Comparison of ENCODE assay signal across 12 cellular contexts in the genomic region with DNA sequence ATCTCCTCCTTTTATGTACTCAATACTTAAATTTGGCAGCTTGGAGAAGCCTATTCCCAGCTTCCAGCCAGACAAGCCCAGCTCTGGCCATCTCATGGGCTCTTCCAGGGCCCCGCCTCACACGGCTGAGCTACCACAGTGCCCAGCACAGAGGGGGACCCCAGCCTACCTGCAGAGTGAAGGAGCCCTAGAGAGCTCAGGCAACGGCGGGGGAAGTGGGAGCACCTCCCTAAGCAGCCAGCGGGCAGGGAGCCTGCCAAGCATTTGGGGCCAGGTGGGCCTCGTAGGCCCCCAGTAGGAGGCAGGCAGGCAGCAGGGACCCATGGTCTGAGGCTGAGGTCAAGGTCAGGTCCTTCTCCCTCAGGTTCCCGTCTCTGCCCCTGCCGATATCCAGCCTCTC. TPM values are rescaled to one million over a fixed set of nuclear protein-coding genes. Genes with fewer than 3 reads are reported as not detected.
A peak's percentile ranks its signal among the peaks of the same experiment; 100 is the strongest.
DNase-seq lines count a peak whose midpoint lies in the region; ATAC-seq and TF ChIP-seq lines count a peak whose summit lies in the region.
"Had no signal": no experiment of that assay in that cellular context is flagged by ENCODE, and none has a peak within 500 bp of the region (broad histone marks: within the 10 kb centered on the region; RNA-seq: fewer than 3 reads in every experiment).

No MANE protein-coding gene starts in this region.

- H3K36me3 ChIP-seq in mesendoderm (ENCODE audit: control insufficient read depth, insufficient read depth, low read length) (no peaks in the 10 kb centered on the region), stomach (no peaks in the 10 kb centered on the region), brain microvascular endothelial cell (replicated peaks) (no peaks in the 10 kb centered on the region)
- H3K36me3 ChIP-seq: neutrophil had no signal

- no peak overlapping the region for H3K27ac ChIP-seq in mesendoderm (ENCODE audit: low read depth, low read length)
- no peak overlapping the region for H3K27ac ChIP-seq in stomach
- H3K27ac ChIP-seq in brain microvascular endothelial cell, result no peak overlapping the region
- H3K27ac ChIP-seq: neutrophil had no signal

- peak overlapping the region; percentile 71 for H3K4me3 Mint-ChIP-seq in activated T-cell treated with anti-CD3 and anti-CD28 coated beads, Interleukin-2, amount 50 U/mL, for 24 hours
- peak overlapping the region; percentile 69 for H3K4me3 Mint-ChIP-seq in activated naive CD8-positive, alpha-beta T cell treated with anti-CD3 and anti-CD28 coated beads, Interleukin-2, amount 50 U/mL, for 24 hours

- H3K9me3 ChIP-seq in stomach, result no peaks in the 10 kb centered on the region
- H3K9me3 ChIP-seq: neutrophil had no signal

- H4K8ac ChIP-seq in mesendoderm (ENCODE audit: low read depth, low read length), result no peak overlapping the region

- no peak overlapping the region for H3K9ac ChIP-seq in mesendoderm (ENCODE audit: low read length)

- no peak for TF ChIP-seq POLR2A in stomach (IDR thresholded peaks at IDR 0.05)

- no peak overlapping the region for H2AK5ac ChIP-seq in mesendoderm (ENCODE audit: low read length)

- peaks cover 24% of the 10 kb centered on the region for H3K4me1 Mint-ChIP-seq in activated T-cell treated with anti-CD3 and anti-CD28 coated beads, Interleukin-2, amount 50 U/mL, for 24 hours (ENCODE audit: low read depth)
- H3K4me1 Mint-ChIP-seq in activated naive CD8-positive, alpha-beta T cell treated with anti-CD3 and anti-CD28 coated beads, Interleukin-2, amount 50 U/mL, for 24 hours, result peaks cover 8% of the 10 kb centered on the region

- H2BK15ac ChIP-seq in mesendoderm (replicated peaks; ENCODE audit: low read depth), result no peak overlapping the region

- H2BK120ac ChIP-seq in mesendoderm (ENCODE audit: low read depth, low read length), result no peak overlapping the region

- peak overlapping the region; percentile 93 for H3K56ac ChIP-seq in mesendoderm (ENCODE audit: low read length)

- peak overlapping the region; percentile 35 for H3K23ac ChIP-seq in mesendoderm (ENCODE audit: low read length)

- peaks cover 4% of the 10 kb centered on the region for H3K4me1 ChIP-seq in mesendoderm (ENCODE audit: control insufficient read depth, low read depth, low read length)
- H3K4me1 ChIP-seq in stomach, result peaks cover 6 to 33% (median 25%) of the 10 kb centered on the region in 4 donors

- H2BK5ac ChIP-seq in mesendoderm (ENCODE audit: low read length), result no peak overlapping the region

- no peak for TF ChIP-seq CTCF in stomach (IDR thresholded peaks at IDR 0.05)
- TF ChIP-seq CTCF in brain microvascular endothelial cell (IDR thresholded peaks at IDR 0.05; ENCODE audit: low read depth, low read length, missing control alignments), result no peak

- no peak overlapping the region for H3K18ac ChIP-seq in mesendoderm (ENCODE audit: low read length)

- H3K4me3 ChIP-seq in mesendoderm (ENCODE audit: low read length) (no peak overlapping the region), stomach (peak overlapping the region in 3 of 4 donors; percentile 45 to 51 (median 48)), brain microvascular endothelial cell (ENCODE audit: low read depth, low read length) (no peak overlapping the region)

- H3K4me2 ChIP-seq in mesendoderm (ENCODE audit: low read length), result no peak overlapping the region

- intact Hi-C loops in stomach (cut with DNase I; ENCODE audit: low total_unique reads), result no loop called here

- ATAC-seq in activated naive CD8-positive, alpha-beta T cell treated with anti-CD3 and anti-CD28 coated beads, Interleukin-2, amount 50 U/mL, for 24 hours, result no peak
- no peak for ATAC-seq in HG02759 (IDR thresholded peaks at IDR 0.05; ENCODE audit: unreplicated experiment)

- no peaks in the 10 kb centered on the region for H3K36me3 Mint-ChIP-seq in activated T-cell treated with anti-CD3 and anti-CD28 coated beads, Interleukin-2, amount 50 U/mL, for 24 hours (ENCODE audit: low read depth)
- H3K36me3 Mint-ChIP-seq in activated naive CD8-positive, alpha-beta T cell treated with anti-CD3 and anti-CD28 coated beads, Interleukin-2, amount 50 U/mL, for 24 hours (ENCODE audit: low read depth), result no peaks in the 10 kb centered on the region

- H3K79me2 ChIP-seq in mesendoderm (ENCODE audit: control insufficient read depth, insufficient read depth, low read length), result no peaks in the 10 kb centered on the region

- no peaks in the 10 kb centered on the region for H3K79me1 ChIP-seq in mesendoderm (ENCODE audit: low read length)

- no peak overlapping the region for H3K27ac Mint-ChIP-seq in activated T-cell treated with anti-CD3 and anti-CD28 coated beads, Interleukin-2, amount 50 U/mL, for 24 hours
- peak overlapping the region; percentile 74 for H3K27ac Mint-ChIP-seq in activated naive CD8-positive, alpha-beta T cell treated with anti-CD3 and anti-CD28 coated beads, Interleukin-2, amount 50 U/mL, for 24 hours

- no peak overlapping the region for H4K5ac ChIP-seq in mesendoderm (ENCODE audit: low read length)

- in situ Hi-C loops in brain microvascular endothelial cell (cut with HindIII; ENCODE audit: low pct_ligation_motif_present, low sequenced_read_pairs), result no loop called here

- no peak for TF ChIP-seq EP300 in stomach (IDR thresholded peaks at IDR 0.05)

- no peak overlapping the region for H3K4ac ChIP-seq in mesendoderm (ENCODE audit: low read depth, low read length)

- peaks cover 13% of the 10 kb centered on the region for H3K27me3 Mint-ChIP-seq in activated T-cell treated with anti-CD3 and anti-CD28 coated beads, Interleukin-2, amount 50 U/mL, for 24 hours
- peaks cover 10% of the 10 kb centered on the region for H3K27me3 Mint-ChIP-seq in activated naive CD8-positive, alpha-beta T cell treated with anti-CD3 and anti-CD28 coated beads, Interleukin-2, amount 50 U/mL, for 24 hours

- no CpG with 5 or more reads among the region's 8 CpGs for WGBS in mesendoderm (ENCODE audit: extremely low coverage, insufficient coverage, low lambda C conversion rate)
- 20 to 79% (median 73%) methylated on average over 1 to 8 of the region's 8 CpGs for WGBS in stomach, 5 donors

- no peaks in the 10 kb centered on the region for H3K27me3 ChIP-seq in mesendoderm (ENCODE audit: insufficient read depth, low read length, poor library complexity)
- peaks cover 0 to 28% (median 0%) of the 10 kb centered on the region in 3 donors for H3K27me3 ChIP-seq in stomach
- peaks cover 5% of the 10 kb centered on the region for H3K27me3 ChIP-seq in brain microvascular endothelial cell (replicated peaks)

- no peak for DNase-seq in activated T-cell treated with anti-CD3 and anti-CD28 coated beads, Interleukin-2, amount 50 U/mL, for 24 hours
- no peak for DNase-seq in activated T-cell treated with anti-CD3 and anti-CD28 coated beads, Interleukin-2, amount 50 U/mL, for 48 hours
- DNase-seq in activated naive CD8-positive, alpha-beta T cell treated with anti-CD3 and anti-CD28 coated beads, Interleukin-2, amount 50 U/mL, for 24 hours, result no peak
- DNase-seq in mesendoderm (no peak), stomach (no peak), occipital lobe (lab: John Stamatoyannopoulos, UW) (no peak), brain microvascular endothelial cell (no peak)
- DNase-seq: activated gamma-delta T cell; NK-92 treated with Interleukin-12 subunit alpha and Interleukin-12 subunit beta, amount 100 ng/mL, for 24 hours; T1000 had no signal

- H3K9me3 Mint-ChIP-seq in activated T-cell treated with anti-CD3 and anti-CD28 coated beads, Interleukin-2, amount 50 U/mL, for 24 hours, result no peaks in the 10 kb centered on the region
- H3K9me3 Mint-ChIP-seq in activated naive CD8-positive, alpha-beta T cell treated with anti-CD3 and anti-CD28 coated beads, Interleukin-2, amount 50 U/mL, for 24 hours, result no peaks in the 10 kb centered on the region

RNA-seq across cellular contexts. Expression of a gene that starts 29.1 kb away (rescaled TPM):
- 7.4 TPM for polyA plus RNA-seq in mesendoderm (2013, experiment 1 of 2)
- polyA plus RNA-seq in mesendoderm (2013, experiment 2 of 2), result 5.9 TPM
- total RNA-seq in stomach (100 to 1,000 TPM in 1 of 5 donors, 10 to 100 TPM in 4; 11.6 to 105 (median 22.5) TPM), occipital lobe (147 TPM)
- polyA plus RNA-seq in stomach, result 10 to 100 TPM; 27.4 to 43.5 (median 38.6) TPM

RNA-seq across cellular contexts. Expression of a gene that starts 45.3 kb away (rescaled TPM):
- polyA plus RNA-seq in mesendoderm (2013, experiment 1 of 2), result 7.4 TPM
- polyA plus RNA-seq in mesendoderm (2013, experiment 2 of 2), result 7.9 TPM
- total RNA-seq in stomach (100 to 1,000 TPM in 1 of 5 donors, 10 to 100 TPM in 4; 12.8 to 100 (median 66.9) TPM), occipital lobe (19.0 TPM)
- polyA plus RNA-seq in stomach, result 10 to 100 TPM in 2 of 3 donors, 1 to 10 TPM in 1; 5.8 to 15.5 (median 13.8) TPM

RNA-seq across cellular contexts. Expression of a gene that starts 50.6 kb away (rescaled TPM):
- polyA plus RNA-seq in mesendoderm (2013, experiment 1 of 2), result 36.4 TPM
- polyA plus RNA-seq in mesendoderm (2013, experiment 2 of 2), result 36.2 TPM
- total RNA-seq in stomach (10 to 100 TPM in 3 of 5 donors, 1 to 10 TPM in 2; 5.2 to 28.0 (median 13.4) TPM), occipital lobe (29.5 TPM)
- 10 to 100 TPM; 14.3 to 16.3 (median 16.1) TPM for polyA plus RNA-seq in stomach

Comparison
In these comparisons a context has a peak if more than half of its experiments do, and no peak if none do; other contexts are left out.
1. H3K4me3 ChIP-seq: peak in stomach (3 of 4); none in mesendoderm (single experiment) and brain microvascular endothelial cell (single experiment).